11 cellular contexts compared by ENCODE assay signal in the genomic region with DNA sequence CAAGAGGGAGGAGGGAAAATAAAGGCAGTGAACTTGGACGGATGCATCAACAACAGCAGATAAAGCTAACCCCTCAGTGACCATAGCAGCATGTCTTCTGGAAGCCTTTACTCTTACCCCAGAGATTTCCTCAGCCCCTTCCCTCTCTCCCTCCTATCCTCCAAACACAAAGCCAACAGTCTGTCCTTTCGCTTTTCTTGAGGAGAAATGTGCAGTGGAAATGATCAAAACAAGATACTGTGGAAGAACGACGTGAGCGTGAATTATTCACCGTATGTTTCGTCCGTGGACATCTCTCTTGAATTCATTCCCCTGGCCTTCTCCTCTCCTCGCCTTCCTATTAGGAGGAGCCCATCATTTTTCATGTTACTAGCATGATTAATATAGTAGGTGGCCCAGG. TPM values are rescaled to one million over a fixed set of nuclear protein-coding genes. Genes with fewer than 3 reads are reported as not detected.
DNase-seq lines count a peak whose midpoint lies in the region; ATAC-seq and TF ChIP-seq lines count a peak whose summit lies in the region.
"Had no signal": no experiment of that assay in that cellular context is flagged by ENCODE, and none has a peak within 500 bp of the region (broad histone marks: within the 10 kb centered on the region; RNA-seq: fewer than 3 reads in every experiment).

No MANE protein-coding gene starts in this region.

- peak overlapping the region; percentile 51 for H3K9ac ChIP-seq in SK-N-MC (ENCODE audit: insufficient read length)

- TF ChIP-seq CTCF in glutamatergic neuron (IDR thresholded peaks at IDR 0.05; ENCODE audit: partially characterized antibody, unreplicated experiment) = no peak

- H3K9me3 Mint-ChIP-seq in activated T-cell treated with anti-CD3 and anti-CD28 coated beads, Interleukin-2, amount 50 U/mL, for 72 hours = peaks cover 0 to 5% of the 10 kb centered on the region in 2 donors
- peaks cover 48% of the 10 kb centered on the region for H3K9me3 Mint-ChIP-seq in glutamatergic neuron (ENCODE audit: unreplicated experiment)
- peaks cover 5% of the 10 kb centered on the region for H3K9me3 Mint-ChIP-seq in stimulated activated effector memory CD8-positive, alpha-beta T cell treated with anti-CD3 and anti-CD28 coated beads, Interleukin-12 subunit alpha, Interleukin-12 subunit beta, amount 100 ng/mL, for 72 hours

- no peak overlapping the region for H3K27ac Mint-ChIP-seq in activated T-cell treated with anti-CD3 and anti-CD28 coated beads, Interleukin-2, amount 50 U/mL, for 72 hours
- H3K27ac Mint-ChIP-seq in glutamatergic neuron (ENCODE audit: unreplicated experiment) = peak overlapping the region; percentile 91
- no peak overlapping the region for H3K27ac Mint-ChIP-seq in stimulated activated effector memory CD8-positive, alpha-beta T cell treated with anti-CD3 and anti-CD28 coated beads, Interleukin-12 subunit alpha, Interleukin-12 subunit beta, amount 100 ng/mL, for 72 hours

- peaks cover 73% of the 10 kb centered on the region for H3K4me1 Mint-ChIP-seq in activated T-cell treated with anti-CD3 and anti-CD28 coated beads, Interleukin-2, amount 50 U/mL, for 72 hours (ENCODE audit: low read depth)
- H3K4me1 Mint-ChIP-seq in glutamatergic neuron (ENCODE audit: low read depth, unreplicated experiment) = peaks cover 32% of the 10 kb centered on the region
- H3K4me1 Mint-ChIP-seq in stimulated activated effector memory CD8-positive, alpha-beta T cell treated with anti-CD3 and anti-CD28 coated beads, Interleukin-12 subunit alpha, Interleukin-12 subunit beta, amount 100 ng/mL, for 72 hours = peaks cover 67% of the 10 kb centered on the region

- POLR2A ChIA-PET in HEK293T (lab: Yijun Ruan, JAX) = interaction anchor here (1.0 to 2.4 kb wide), 2 partner anchors 9 to 10 kb away, joined by 7 to 12 read pairs; partner anchors contain the start of gene NRN1

- ATAC-seq in activated T-cell treated with anti-CD3 and anti-CD28 coated beads, Interleukin-2, amount 50 U/mL, for 72 hours (replicated peaks in 1 of 2) = no peak
- ATAC-seq in stimulated activated effector memory CD8-positive, alpha-beta T cell treated with anti-CD3 and anti-CD28 coated beads, Interleukin-12 subunit alpha, Interleukin-12 subunit beta, amount 100 ng/mL, for 72 hours = no peak

- no peaks in the 10 kb centered on the region for H3K9me3 ChIP-seq in SK-N-MC (ENCODE audit: low read depth, low read length)
- H3K9me3 ChIP-seq: pancreas had no signal

- H3K27ac ChIP-seq in SK-N-MC = peak overlapping the region; percentile 94; the same call in 1 of the 2 replicates
- H3K27ac ChIP-seq: pancreas had no signal

- no peak for DNase-seq in activated T-cell treated with anti-CD3 and anti-CD28 coated beads, Interleukin-2, amount 50 U/mL, for 72 hours
- DNase-seq in activated T-cell treated with anti-CD3 and anti-CD28 coated beads, Interleukin-2, amount 50 U/mL, for 1 hour = no peak
- DNase-seq in SK-N-MC (ENCODE audit: low read depth, low spot score) (no peak), glutamatergic neuron (no peak), dedifferentiated amniotic fluid mesenchymal stem cell (ENCODE audit: extremely low spot score) (no peak), SIG-M5 treated with dmso at 0.1 percent for 504 hours (lab: John Stamatoyannopoulos, UW; ENCODE audit: unreplicated experiment) (no peak), HEK293T (ENCODE audit: extremely low spot score) (no peak)
- DNase-seq in stimulated activated effector memory CD8-positive, alpha-beta T cell treated with anti-CD3 and anti-CD28 coated beads, Interleukin-12 subunit alpha, Interleukin-12 subunit beta, amount 100 ng/mL, for 72 hours (ENCODE audit: low spot score in 2 of 2) = no peak
- DNase-seq: BE2C had no signal

- H3K36me3 ChIP-seq in SK-N-MC (ENCODE audit: insufficient read depth, low read length) = peaks cover 11% of the 10 kb centered on the region; the same call in 1 of the 2 replicates
- H3K36me3 ChIP-seq: BE2C, pancreas had no signal

- CTCF ChIA-PET in HEK293T (lab: Yijun Ruan, JAX) = interaction anchor here (1.2 kb wide), 1 partner anchor 9 kb away, joined by 5 read pairs; no protein-coding TSS in a partner anchor

- peak overlapping the region; percentile 89 to 93 for H3K4me3 Mint-ChIP-seq in activated T-cell treated with anti-CD3 and anti-CD28 coated beads, Interleukin-2, amount 50 U/mL, for 72 hours
- H3K4me3 Mint-ChIP-seq in glutamatergic neuron (ENCODE audit: unreplicated experiment) = peak overlapping the region; percentile 84
- peak overlapping the region; percentile 83 for H3K4me3 Mint-ChIP-seq in stimulated activated effector memory CD8-positive, alpha-beta T cell treated with anti-CD3 and anti-CD28 coated beads, Interleukin-12 subunit alpha, Interleukin-12 subunit beta, amount 100 ng/mL, for 72 hours

- peak overlapping the region; percentile 27; the same call in 1 of the 2 replicates for H3K4me3 ChIP-seq in SK-N-MC

- peaks cover 92% of the 10 kb centered on the region for H3K27me3 Mint-ChIP-seq in activated T-cell treated with anti-CD3 and anti-CD28 coated beads, Interleukin-2, amount 50 U/mL, for 72 hours (ENCODE audit: low read depth)
- H3K27me3 Mint-ChIP-seq in glutamatergic neuron (ENCODE audit: unreplicated experiment) = peaks cover 41% of the 10 kb centered on the region

- H3K36me3 Mint-ChIP-seq in activated T-cell treated with anti-CD3 and anti-CD28 coated beads, Interleukin-2, amount 50 U/mL, for 72 hours (ENCODE audit: insufficient read depth in 2 of 2) = peaks cover 8 to 9% of the 10 kb centered on the region in 2 donors
- H3K36me3 Mint-ChIP-seq in glutamatergic neuron (ENCODE audit: unreplicated experiment) = peaks cover 20% of the 10 kb centered on the region
- H3K36me3 Mint-ChIP-seq in stimulated activated effector memory CD8-positive, alpha-beta T cell treated with anti-CD3 and anti-CD28 coated beads, Interleukin-12 subunit alpha, Interleukin-12 subunit beta, amount 100 ng/mL, for 72 hours = peaks cover 24% of the 10 kb centered on the region

TF ChIP-seq in HEK293T, 16 proteins besides CTCF, POLR2A, EP300 and RAD21:
- no peak for TF ChIP-seq NFRKB (IDR thresholded peaks at IDR 0.05)
- no peak for TF ChIP-seq ELF4 (IDR thresholded peaks at IDR 0.05)
- no peak for TF ChIP-seq ARNT (IDR thresholded peaks at IDR 0.05)
- TF ChIP-seq FOXA1 (IDR thresholded peaks at IDR 0.05) = no peak
- TF ChIP-seq, protein P1, sequence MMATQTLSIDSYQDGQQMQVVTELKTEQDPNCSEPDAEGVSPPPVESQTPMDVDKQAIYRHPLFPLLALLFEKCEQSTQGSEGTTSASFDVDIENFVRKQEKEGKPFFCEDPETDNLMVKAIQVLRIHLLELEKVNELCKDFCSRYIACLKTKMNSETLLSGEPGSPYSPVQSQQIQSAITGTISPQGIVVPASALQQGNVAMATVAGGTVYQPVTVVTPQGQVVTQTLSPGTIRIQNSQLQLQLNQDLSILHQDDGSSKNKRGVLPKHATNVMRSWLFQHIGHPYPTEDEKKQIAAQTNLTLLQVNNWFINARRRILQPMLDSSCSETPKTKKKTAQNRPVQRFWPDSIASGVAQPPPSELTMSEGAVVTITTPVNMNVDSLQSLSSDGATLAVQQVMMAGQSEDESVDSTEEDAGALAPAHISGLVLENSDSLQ (IDR thresholded peaks at IDR 0.05) = no peak
- TF ChIP-seq BHLHE40 (IDR thresholded peaks at IDR 0.05; ENCODE audit: borderline replicate concordance) = no peak

RNA-seq across cellular contexts. Expression of gene NRN1, which starts 8.5 kb away (rescaled TPM):
- total RNA-seq in activated T-cell treated with anti-CD3 and anti-CD28 coated beads, Interleukin-2, amount 50 U/mL, for 72 hours = 1 to 10 TPM; 2.5 to 3.3 TPM
- 48.5 TPM for total RNA-seq in glutamatergic neuron (ENCODE audit: unreplicated experiment)
- total RNA-seq: fibroblast of villous mesenchyme had no signal

Comparison
In these comparisons a context has a peak if more than half of its experiments do, and no peak if none do; other contexts are left out.
1. RNA of gene NRN1, which starts 8.5 kb away (total RNA-seq): 48.5 TPM in glutamatergic neuron (single experiment); 2.5 to 3.3 TPM in activated T-cell treated with anti-CD3 and anti-CD28 coated beads, Interleukin-2, amount 50 U/mL, for 72 hours; every median in the first group is over 10 times any median in the second.
2. Peak in every context shown above with its lines, with median percentiles within 50 percentile points of each other: H3K4me3 Mint-ChIP-seq.